In the genomic region with DNA sequence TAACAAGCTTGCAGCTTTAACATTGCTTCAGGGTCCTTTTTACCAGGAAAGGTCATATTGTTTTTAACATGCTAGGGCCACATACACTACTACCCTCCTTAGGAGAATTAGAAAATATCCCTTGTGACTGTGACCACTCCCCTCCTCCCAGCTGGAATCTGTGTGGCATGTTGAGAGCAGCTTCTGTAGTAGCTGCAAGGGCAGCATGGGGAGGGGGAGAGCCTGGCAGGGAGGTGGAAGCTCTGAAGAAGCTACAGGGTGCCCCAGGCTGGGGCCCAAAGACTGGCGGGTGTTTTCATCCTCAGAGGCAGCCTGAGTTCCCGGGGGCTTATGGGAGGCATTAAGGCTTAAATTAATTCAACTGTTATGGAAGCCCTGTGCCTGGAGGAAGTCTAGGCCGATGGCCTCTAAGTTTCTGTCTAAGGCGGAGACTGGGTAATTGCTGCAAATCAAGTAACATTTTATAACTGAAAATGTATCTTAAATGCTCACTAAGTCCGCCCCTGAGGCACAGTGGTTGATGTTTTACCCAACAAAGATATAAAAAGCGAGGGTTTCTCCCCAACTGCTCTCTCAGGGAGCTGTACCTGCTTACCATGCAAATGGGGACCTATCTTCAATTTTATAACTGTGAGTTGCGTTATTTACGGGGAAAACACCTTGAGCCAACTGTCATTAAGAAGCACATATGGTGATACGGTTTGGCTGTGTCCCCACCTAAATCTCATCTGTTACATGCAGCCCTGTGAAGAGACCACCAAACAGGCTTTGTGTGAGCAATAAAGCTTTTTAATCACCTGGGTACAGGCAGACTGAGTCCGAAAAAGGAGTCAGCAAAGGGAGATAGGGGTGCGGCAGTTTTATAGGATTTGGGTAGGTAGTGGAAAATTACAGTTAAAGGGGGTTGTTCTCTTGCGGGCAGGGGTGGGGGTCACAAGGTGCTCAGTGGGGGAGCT, we compare ENCODE assay signal across 9 cellular contexts.
DNase-seq lines count a peak whose midpoint lies in the region; ATAC-seq and TF ChIP-seq lines count a peak whose summit lies in the region.
"Had no signal": no experiment of that assay in that cellular context is flagged by ENCODE, and none has a peak within 500 bp of the region (broad histone marks: within the 10 kb centered on the region; RNA-seq: fewer than 3 reads in every experiment).

No MANE protein-coding gene starts in this region.

- no peak overlapping the region; the same call in 1 of the 2 replicates for H3K4me3 ChIP-seq in GM06990 (replicated peaks; ENCODE audit: low read depth, low read length)
- H3K4me3 ChIP-seq: HAP-1 had no signal

- no peak overlapping the region for H3K4me3 Mint-ChIP-seq in dendritic cell treated with granulocyte-macrophage colony-stimulating factor and Interleukin-4, amounts not matched to agents 40 ng/mL and 50 ng/mL, for 4 days

- DNase-seq in GM06990 (ENCODE audit: extremely low read depth, insufficient read length), result peak; percentile 70
- DNase-seq in activated CD4-positive, CD25-positive, alpha-beta regulatory T cell treated with anti-CD3 and anti-CD28 coated beads, Interleukin-2, amount 50 U/mL, for 72 hours, result no peak
- no peak for DNase-seq in pons (ENCODE audit: low spot score)
- no peak for DNase-seq in stimulated activated naive CD8-positive, alpha-beta T cell treated with anti-CD3 and anti-CD28 coated beads, Interleukin-15, Interleukin-2, amounts not matched to agents 100 U/mL and 50 U/mL, for 24 hours
- DNase-seq in cerebellar nuclear complex (lab: John Stamatoyannopoulos, UW), result no peak

- no peak for TF ChIP-seq CTCF in GM06990 (IDR thresholded peaks at IDR 0.05; ENCODE audit: insufficient read depth, low read length, poor library complexity, severe bottlenecking)

- peaks cover 30% of the 10 kb centered on the region for H3K4me1 Mint-ChIP-seq in dendritic cell treated with granulocyte-macrophage colony-stimulating factor and Interleukin-4, amounts not matched to agents 40 ng/mL and 50 ng/mL, for 4 days (ENCODE audit: low read depth)

- H3K36me3 Mint-ChIP-seq in dendritic cell treated with granulocyte-macrophage colony-stimulating factor and Interleukin-4, amounts not matched to agents 40 ng/mL and 50 ng/mL, for 4 days (ENCODE audit: low read depth), result peaks cover 11% of the 10 kb centered on the region

- peak; percentile 70 for ATAC-seq in GM19397 (IDR thresholded peaks at IDR 0.05; ENCODE audit: unreplicated experiment)
- ATAC-seq in HG03159 (IDR thresholded peaks at IDR 0.05; ENCODE audit: unreplicated experiment), result peak; percentile 70
- ATAC-seq in stimulated activated naive CD8-positive, alpha-beta T cell treated with anti-CD3 and anti-CD28 coated beads, Interleukin-15, Interleukin-2, amounts not matched to agents 100 U/mL and 50 U/mL, for 24 hours, result no peak

- no peaks in the 10 kb centered on the region for H3K27me3 ChIP-seq in GM06990 (replicated peaks; ENCODE audit: control insufficient read depth, insufficient read depth, low read length)

- H3K9me3 Mint-ChIP-seq in dendritic cell treated with granulocyte-macrophage colony-stimulating factor and Interleukin-4, amounts not matched to agents 40 ng/mL and 50 ng/mL, for 4 days, result no peaks in the 10 kb centered on the region

- no peaks in the 10 kb centered on the region; the same call in 1 of the 2 replicates for H3K36me3 ChIP-seq in GM06990 (ENCODE audit: control insufficient read depth, insufficient read depth, low read length)

- intact Hi-C loops in dendritic cell treated with granulocyte-macrophage colony-stimulating factor and Interleukin-4, amounts not matched to agents 40 ng/mL and 50 ng/mL, for 4 days (cut with micrococcal nuclease), result no loop called here

- peak overlapping the region; percentile 50 for H3K27ac Mint-ChIP-seq in dendritic cell treated with granulocyte-macrophage colony-stimulating factor and Interleukin-4, amounts not matched to agents 40 ng/mL and 50 ng/mL, for 4 days

- H3K27me3 Mint-ChIP-seq in dendritic cell treated with granulocyte-macrophage colony-stimulating factor and Interleukin-4, amounts not matched to agents 40 ng/mL and 50 ng/mL, for 4 days, result no peaks in the 10 kb centered on the region
